In the genomic region with DNA sequence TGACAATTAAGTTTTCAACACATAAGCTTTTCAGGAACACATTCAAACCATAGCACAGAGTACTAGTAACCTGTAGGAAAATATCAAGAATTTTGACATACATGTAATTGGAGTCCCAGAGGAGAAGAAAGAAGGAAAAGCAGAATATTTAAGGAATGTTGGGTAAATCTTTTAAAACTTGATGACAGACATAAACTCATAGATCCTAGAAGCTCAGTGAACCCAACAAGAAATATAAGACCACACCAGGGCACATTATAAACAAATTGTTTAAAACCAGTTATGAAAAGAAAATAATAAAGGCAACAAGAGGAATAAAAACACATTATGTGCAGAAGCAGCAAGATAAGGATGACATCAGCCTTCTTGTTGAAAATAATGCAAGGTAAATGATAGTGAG, we compare ENCODE assay signal across 29 cellular contexts.
"Had no signal": no experiment of that assay in that cellular context is flagged by ENCODE, and none has a peak within 500 bp of the region (broad histone marks: within the 10 kb centered on the region; RNA-seq: fewer than 3 reads in every experiment).

No MANE protein-coding gene starts in this region.

- H3K9me3 ChIP-seq: testis, thyroid gland, transverse colon, uterus, vagina had no signal

- ATAC-seq: stimulated activated effector memory CD8-positive, alpha-beta T cell treated with anti-CD3 and anti-CD28 coated beads, Interleukin-12 subunit alpha, Interleukin-12 subunit beta, amount 100 ng/mL, for 72 hours; stimulated activated memory B cell treated with anti-CD40 and anti-IgM and Interleukin-4, amounts not matched to agents 10 μg/mL and 1 μg/mL and 100 μg/mL, for 72 hours; stimulated activated naive B cell treated with anti-CD40 and anti-IgM and Interleukin-4, amounts not matched to agents 10 μg/mL and 1 μg/mL and 100 μg/mL, for 72 hours; stimulated activated naive CD8-positive, alpha-beta T cell treated with anti-CD3 and anti-CD28 coated beads, Interleukin-15, amount 100 ng/mL, for 72 hours; stimulated activated naive CD8-positive, alpha-beta T cell treated with anti-CD3 and anti-CD28 coated beads, Interleukin-15, Interleukin-2, amounts not matched to agents 100 U/mL and 50 U/mL, for 24 hours; upper lobe of right lung had no signal

- H3K4me3 Mint-ChIP-seq: stimulated activated effector memory CD8-positive, alpha-beta T cell treated with anti-CD3 and anti-CD28 coated beads, Interleukin-12 subunit alpha, Interleukin-12 subunit beta, amount 100 ng/mL, for 72 hours; stimulated activated memory B cell treated with anti-CD40 and anti-IgM and Interleukin-4, amounts not matched to agents 10 μg/mL and 1 μg/mL and 100 μg/mL, for 72 hours; stimulated activated naive B cell treated with anti-CD40 and anti-IgM and Interleukin-4, amounts not matched to agents 10 μg/mL and 1 μg/mL and 100 μg/mL, for 72 hours; stimulated activated naive CD8-positive, alpha-beta T cell treated with anti-CD3 and anti-CD28 coated beads, Interleukin-15, amount 100 ng/mL, for 72 hours; stimulated activated naive CD8-positive, alpha-beta T cell treated with anti-CD3 and anti-CD28 coated beads, Interleukin-15, Interleukin-2, amounts not matched to agents 100 ng/mL and 50 ng/mL, for 24 hours; type B pancreatic cell had no signal

- FAIRE-seq: urothelium cell line had no signal

- H3K36me3 Mint-ChIP-seq: stimulated activated effector memory CD8-positive, alpha-beta T cell treated with anti-CD3 and anti-CD28 coated beads, Interleukin-12 subunit alpha, Interleukin-12 subunit beta, amount 100 ng/mL, for 72 hours; stimulated activated memory B cell treated with anti-CD40 and anti-IgM and Interleukin-4, amounts not matched to agents 10 μg/mL and 1 μg/mL and 100 μg/mL, for 72 hours; stimulated activated naive B cell treated with anti-CD40 and anti-IgM and Interleukin-4, amounts not matched to agents 10 μg/mL and 1 μg/mL and 100 μg/mL, for 72 hours; type B pancreatic cell had no signal

- H3K36me3 ChIP-seq: stomach, suprapubic skin, thoracic aorta, thyroid gland, tibial artery, tibial nerve, transverse colon, upper lobe of left lung, upper lobe of right lung, uterus, vagina had no signal

- H3K27me3 Mint-ChIP-seq: stimulated activated memory B cell treated with anti-CD40 and anti-IgM and Interleukin-4, amounts not matched to agents 10 μg/mL and 1 μg/mL and 100 μg/mL, for 72 hours; type B pancreatic cell had no signal

- H3K27me3 ChIP-seq: stomach, suprapubic skin, testis, thyroid gland, tibial artery, tibial nerve, transverse colon, upper lobe of left lung, upper lobe of right lung, uterus, vagina had no signal

- H3K4me1 Mint-ChIP-seq: stimulated activated effector memory CD8-positive, alpha-beta T cell treated with anti-CD3 and anti-CD28 coated beads, Interleukin-12 subunit alpha, Interleukin-12 subunit beta, amount 100 ng/mL, for 72 hours; stimulated activated memory B cell treated with anti-CD40 and anti-IgM and Interleukin-4, amounts not matched to agents 10 μg/mL and 1 μg/mL and 100 μg/mL, for 72 hours; stimulated activated naive B cell treated with anti-CD40 and anti-IgM and Interleukin-4, amounts not matched to agents 10 μg/mL and 1 μg/mL and 100 μg/mL, for 72 hours; stimulated activated naive CD8-positive, alpha-beta T cell treated with anti-CD3 and anti-CD28 coated beads, Interleukin-15, amount 100 ng/mL, for 72 hours had no signal

- H3K9me3 Mint-ChIP-seq: type B pancreatic cell had no signal

- DNase-seq: stimulated activated CD4-positive, alpha-beta T cell treated with anti-CD3 and anti-CD28 coated beads, Interleukin-2, amount 100 ng/mL, for 48 hours; stimulated activated CD4-positive, alpha-beta T cell treated with anti-CD3 and anti-CD28 coated beads, Interleukin-4, amount 100 ng/mL, for 1 hour; stimulated activated CD4-positive, alpha-beta T cell treated with anti-CD3 and anti-CD28 coated beads, Interleukin-4, amount 100 ng/mL, for 24 hours; stimulated activated CD4-positive, alpha-beta T cell treated with anti-CD3 and anti-CD28 coated beads, Interleukin-4, amount 100 ng/mL, for 4 hours; stimulated activated CD8-positive, alpha-beta memory T cell treated with anti-CD3 and anti-CD28 coated beads, Interleukin-4, amount 100 ng/mL, for 48 hours; stimulated activated naive B cell treated with anti-CD40 and anti-IgM and Interleukin-4, amounts not matched to agents 10 μg/mL and 1 μg/mL and 100 μg/mL, for 72 hours; stimulated activated naive CD4-positive, alpha-beta T cell; stimulated activated naive CD4-positive, alpha-beta T cell treated with Interleukin-2 at 50 U/mL for 16 hours; stimulated activated naive CD8-positive, alpha-beta T cell treated with anti-CD3 and anti-CD28 coated beads, Interleukin-15, amount 100 ng/mL, for 72 hours; stimulated activated naive CD8-positive, alpha-beta T cell treated with anti-CD3 and anti-CD28 coated beads, Interleukin-15, Interleukin-2, amounts not matched to agents 100 U/mL and 50 U/mL, for 24 hours; stomach; substantia nigra; testis; thyroid gland; tibial artery; transverse colon; trophoblast cell; upper lobe of left lung; upper lobe of right lung; uterus had no signal

- H3K4me1 ChIP-seq: stomach, suprapubic skin, testis, thyroid gland, tibial artery, tibial nerve, transverse colon, upper lobe of left lung, upper lobe of right lung, uterus, vagina had no signal

- H3K27ac ChIP-seq: stomach, suprapubic skin, testis, thoracic aorta, thyroid gland, tibial artery, tibial nerve, transverse colon, upper lobe of left lung, upper lobe of right lung, uterus, vagina had no signal

- H3K4me3 ChIP-seq: stomach, suprapubic skin, testis, thoracic aorta, thyroid gland, tibial artery, tibial nerve, transverse colon, upper lobe of left lung, upper lobe of right lung, uterus, vagina had no signal

- H3K27ac Mint-ChIP-seq: stimulated activated effector memory CD8-positive, alpha-beta T cell treated with anti-CD3 and anti-CD28 coated beads, Interleukin-12 subunit alpha, Interleukin-12 subunit beta, amount 100 ng/mL, for 72 hours; stimulated activated memory B cell treated with anti-CD40 and anti-IgM and Interleukin-4, amounts not matched to agents 10 μg/mL and 1 μg/mL and 100 μg/mL, for 72 hours; stimulated activated naive B cell treated with anti-CD40 and anti-IgM and Interleukin-4, amounts not matched to agents 10 μg/mL and 1 μg/mL and 100 μg/mL, for 72 hours; stimulated activated naive CD8-positive, alpha-beta T cell treated with anti-CD3 and anti-CD28 coated beads, Interleukin-15, amount 100 ng/mL, for 72 hours; stimulated activated naive CD8-positive, alpha-beta T cell treated with anti-CD3 and anti-CD28 coated beads, Interleukin-15, Interleukin-2, amounts not matched to agents 100 ng/mL and 50 ng/mL, for 24 hours; type B pancreatic cell had no signal
